ENCODE assay signal across 1 cellular context in genomic region chr15:70439304-70439877, GRCh38.
A peak's percentile ranks its signal among the peaks of the same experiment; 100 is the strongest.
TF ChIP-seq lines count a peak whose summit lies in the region.

No MANE protein-coding gene starts in this region.

TF ChIP-seq in K562, 482 proteins besides CTCF, POLR2A, EP300 and RAD21 (continued from another document and continues in another):
- TF ChIP-seq HINFP (tag; conservative IDR thresholded peaks at IDR 0.05; ENCODE audit: low read depth): peak; percentile 80
- TF ChIP-seq DPF2 (IDR thresholded peaks at IDR 0.05): peak; percentile 79
- peak; percentile 42; the same call in 1 of the 2 replicates for TF ChIP-seq EP400 (IDR thresholded peaks at IDR 0.05)
- no peak for TF ChIP-seq CBFB (CRISPR knock-in tag; IDR thresholded peaks at IDR 0.05)
- TF ChIP-seq ZNF23 (CRISPR knock-in tag; IDR thresholded peaks at IDR 0.05): no peak
- no peak for TF ChIP-seq ZNF444 (CRISPR knock-in tag; IDR thresholded peaks at IDR 0.05)
- TF ChIP-seq PHB (CRISPR knock-in tag; IDR thresholded peaks at IDR 0.05): 0 out of 2 replicates have a peak, but pooled peaks have one; percentile 17
- no peak for TF ChIP-seq KAT2B (IDR thresholded peaks at IDR 0.05; ENCODE audit: low read depth, low read length)
- no peak for TF ChIP-seq TRIM24 (IDR thresholded peaks at IDR 0.05)
- TF ChIP-seq NR2C2 (CRISPR knock-in tag; IDR thresholded peaks at IDR 0.05): no peak
- peak; percentile 89 for TF ChIP-seq NR2C2 (tag; IDR thresholded peaks at IDR 0.05)
- TF ChIP-seq SMARCA4 (IDR thresholded peaks at IDR 0.05): peak; percentile 74; the same call in 1 of the 2 replicates
- TF ChIP-seq JUND (IDR thresholded peaks at IDR 0.05; ENCODE audit: borderline replicate concordance, low read depth, low read length): peak; percentile 9; the same call in 1 of the 2 replicates
- peak; percentile 82; the same call in 1 of the 3 replicates for TF ChIP-seq JUND (tag; IDR thresholded peaks at IDR 0.05; ENCODE audit: borderline replicate concordance, low read depth, low read length)
- 0 out of 2 replicates have a peak, but pooled peaks have one; percentile 22 for TF ChIP-seq ZEB2 (IDR thresholded peaks at IDR 0.05)
- peak; percentile 49; the same call in 1 of the 2 replicates for TF ChIP-seq PYGO2 (tag; IDR thresholded peaks at IDR 0.05)
- TF ChIP-seq TRIM28 (IDR thresholded peaks at IDR 0.05): no peak
- no peak for TF ChIP-seq ARID3B (CRISPR knock-in tag; IDR thresholded peaks at IDR 0.05; ENCODE audit: borderline replicate concordance)
- TF ChIP-seq FOS (IDR thresholded peaks at IDR 0.05; ENCODE audit: extremely low read depth, insufficient read length): no peak
- TF ChIP-seq PRPF4 (IDR thresholded peaks at IDR 0.05; ENCODE audit: insufficient read depth, low read depth, low read length, poor library complexity, severe bottlenecking): no peak
- TF ChIP-seq RBM39 (optimal IDR thresholded peaks at IDR 0.05; ENCODE audit: low read depth, low read length): no peak
- TF ChIP-seq TARDBP (IDR thresholded peaks at IDR 0.05): no peak
- no peak for TF ChIP-seq SIN3B (IDR thresholded peaks at IDR 0.05; ENCODE audit: low read depth)
- no peak for TF ChIP-seq COPS2 (conservative IDR thresholded peaks at IDR 0.05)
- TF ChIP-seq NCOR1 (IDR thresholded peaks at IDR 0.05): peak; percentile 41; the same call in 1 of the 2 replicates
- peak; percentile 88 for TF ChIP-seq ETV1 (tag; conservative IDR thresholded peaks at IDR 0.05; ENCODE audit: low read depth)
- TF ChIP-seq ASH1L (IDR thresholded peaks at IDR 0.05; ENCODE audit: borderline replicate concordance, low read depth, partially characterized antibody): no peak
- no peak for TF ChIP-seq HMBOX1 (IDR thresholded peaks at IDR 0.05)
- no peak for TF ChIP-seq USF1 (CRISPR knock-in tag; IDR thresholded peaks at IDR 0.05)
- peak; percentile 56; the same call in 1 of the 2 replicates for TF ChIP-seq MEF2D (tag; conservative IDR thresholded peaks at IDR 0.05; ENCODE audit: low read depth)
- TF ChIP-seq RREB1 (CRISPR knock-in tag; IDR thresholded peaks at IDR 0.05): no peak
- no peak for TF ChIP-seq ZSCAN29 (IDR thresholded peaks at IDR 0.05)
- no peak for TF ChIP-seq KDM4B (IDR thresholded peaks at IDR 0.05; ENCODE audit: borderline replicate concordance in 2 of 2, low read depth in 1 of 2)
- no peak for TF ChIP-seq KLF16 (IDR thresholded peaks at IDR 0.05)
- peak; percentile 86 for TF ChIP-seq ZNF766 (CRISPR knock-in tag; conservative IDR thresholded peaks at IDR 0.05)
- no peak for TF ChIP-seq HDAC6 (IDR thresholded peaks at IDR 0.05; ENCODE audit: low read depth, low read length)
- no peak for TF ChIP-seq HNRNPLL (IDR thresholded peaks at IDR 0.05; ENCODE audit: low read depth, low read length, poor library complexity, severe bottlenecking)
- TF ChIP-seq EWSR1 (IDR thresholded peaks at IDR 0.05; ENCODE audit: borderline replicate concordance, low read depth, partially characterized antibody): no peak
- TF ChIP-seq ATF3 (IDR thresholded peaks at IDR 0.05): no peak
- no peak for TF ChIP-seq ATF3 (CRISPR knock-in tag; conservative IDR thresholded peaks at IDR 0.05)
- TF ChIP-seq BACH1 (tag; IDR thresholded peaks at IDR 0.05): peak; percentile 70; the same call in 1 of the 2 replicates
- no peak for TF ChIP-seq ARID2 (IDR thresholded peaks at IDR 0.05)
- TF ChIP-seq POLR2AphosphoS5 (IDR thresholded peaks at IDR 0.05; ENCODE audit: control insufficient read depth, insufficient read depth, low read depth, low read length): no peak
- TF ChIP-seq ARID1B (IDR thresholded peaks at IDR 0.05): peak; percentile 73
- TF ChIP-seq SP1 (CRISPR knock-in tag; IDR thresholded peaks at IDR 0.05): no peak
- peak; percentile 91 for TF ChIP-seq SMAD4 (CRISPR knock-in tag; conservative IDR thresholded peaks at IDR 0.05)
- no peak for TF ChIP-seq ZNF354B (CRISPR knock-in tag; IDR thresholded peaks at IDR 0.05)
- no peak for TF ChIP-seq TCF15 (CRISPR knock-in tag; IDR thresholded peaks at IDR 0.05)
- no peak for TF ChIP-seq ETV6 (IDR thresholded peaks at IDR 0.05; ENCODE audit: borderline replicate concordance in 1 of 2, low read depth in 2 of 2, low read length in 1 of 2)
- no peak for TF ChIP-seq ETV6 (CRISPR knock-in tag; IDR thresholded peaks at IDR 0.05; ENCODE audit: borderline replicate concordance)
- peak; percentile 72; the same call in 1 of the 2 replicates for TF ChIP-seq ZNF197 (CRISPR knock-in tag; IDR thresholded peaks at IDR 0.05; ENCODE audit: low read depth)
- no peak for TF ChIP-seq NR1H2 (CRISPR knock-in tag; IDR thresholded peaks at IDR 0.05)
- no peak for TF ChIP-seq PHB2 (IDR thresholded peaks at IDR 0.05; ENCODE audit: low read depth)
- peak; percentile 94 for TF ChIP-seq ZNF592 (IDR thresholded peaks at IDR 0.05)
- no peak for TF ChIP-seq TAF7 (tag; IDR thresholded peaks at IDR 0.05)
- TF ChIP-seq TBL1XR1 (IDR thresholded peaks at IDR 0.05; ENCODE audit: low read length in 2 of 2): peak in 1 of 2 experiments; percentile 19; a peak in 1 of 4 replicates
